Comparison of ENCODE assay signal across 17 cellular contexts in genomic region chr3:294581-294980, GRCh38.
DNase-seq lines count a peak whose midpoint lies in the region; ATAC-seq and TF ChIP-seq lines count a peak whose summit lies in the region.
"Had no signal": no experiment of that assay in that cellular context is flagged by ENCODE, and none has a peak within 500 bp of the region (broad histone marks: within the 10 kb centered on the region; RNA-seq: fewer than 3 reads in every experiment).

No MANE protein-coding gene starts in this region.

- no peaks in the 10 kb centered on the region for H3K27me3 ChIP-seq in PC-3 (ENCODE audit: low read length)

- CTCF ChIA-PET in PC-3 (lab: Charles Lee), result no interaction called here

- H3K4me1 Mint-ChIP-seq in stimulated activated memory B cell treated with anti-CD40 and anti-IgM and Interleukin-4, amounts not matched to agents 10 μg/mL and 1 μg/mL and 100 μg/mL, for 72 hours, result peaks cover 36% of the 10 kb centered on the region
- H3K4me1 Mint-ChIP-seq: GM23338 had no signal

- H2AFZ ChIP-seq in PC-3 (ENCODE audit: low read length), result no peak overlapping the region

- no peaks in the 10 kb centered on the region for H3K36me3 Mint-ChIP-seq in stimulated activated memory B cell treated with anti-CD40 and anti-IgM and Interleukin-4, amounts not matched to agents 10 μg/mL and 1 μg/mL and 100 μg/mL, for 72 hours
- H3K36me3 Mint-ChIP-seq: CD4-positive, alpha-beta memory T cell had no signal

- POLR2A ChIA-PET in PC-3 (lab: Charles Lee; ENCODE audit: unreplicated experiment), result no interaction called here

- DNase-seq in NCI-H2029 (lab: John Stamatoyannopoulos, UW) (peak; percentile 20), PC-3 (peak; percentile 11), epithelial cell of prostate (ENCODE audit: low read depth, low spot score) (peak; percentile 57), COR-L47 (lab: John Stamatoyannopoulos, UW) (no peak), T-helper 1 cell (no peak), NCI-H345 treated with DMSO at 0.1 percent for 48 hours (lab: John Stamatoyannopoulos, UW; ENCODE audit: unreplicated experiment) (no peak)
- DNase-seq: C1 segment of cervical spinal cord; Caco-2; CD4-positive, alpha-beta memory T cell; DMS 273 treated with DMSO at 0.1 percent for 48 hours; EL; GDM1; H9 had no signal

- TF ChIP-seq CTCF in PC-3 (conservative IDR thresholded peaks at IDR 0.05; ENCODE audit: low read depth, low read length), result no peak

- no peak overlapping the region for H3K9ac ChIP-seq in PC-3 (ENCODE audit: low read length)

- no peaks in the 10 kb centered on the region for H3K79me2 ChIP-seq in PC-3 (ENCODE audit: low read length)

- H3K27me3 Mint-ChIP-seq in stimulated activated memory B cell treated with anti-CD40 and anti-IgM and Interleukin-4, amounts not matched to agents 10 μg/mL and 1 μg/mL and 100 μg/mL, for 72 hours, result no peaks in the 10 kb centered on the region

- H3K4me1 ChIP-seq in PC-3 (ENCODE audit: insufficient read depth, low read length), result peaks cover 7% of the 10 kb centered on the region; the same call in 1 of the 2 replicates
- H3K4me1 ChIP-seq: Caco-2 had no signal

- no peak overlapping the region for H3K4me3 Mint-ChIP-seq in stimulated activated memory B cell treated with anti-CD40 and anti-IgM and Interleukin-4, amounts not matched to agents 10 μg/mL and 1 μg/mL and 100 μg/mL, for 72 hours
- H3K4me3 Mint-ChIP-seq: CD4-positive, alpha-beta memory T cell; GM23338; H9 had no signal

- 0 out of 2 replicates have a peak, but pooled peaks cover 8% of the 10 kb centered on the region for H3K9me3 ChIP-seq in PC-3 (ENCODE audit: low read length)
- H3K9me3 ChIP-seq: Caco-2 had no signal

- H3K27ac Mint-ChIP-seq in stimulated activated memory B cell treated with anti-CD40 and anti-IgM and Interleukin-4, amounts not matched to agents 10 μg/mL and 1 μg/mL and 100 μg/mL, for 72 hours, result peak overlapping the region; percentile 40
- H3K27ac Mint-ChIP-seq: CD4-positive, alpha-beta memory T cell; GM23338; H9 had no signal

- no peak overlapping the region for H3K4me2 ChIP-seq in PC-3 (ENCODE audit: low read length)
- H3K4me2 ChIP-seq: GM23338 had no signal

- intact Hi-C loops in PC-3 (cut with micrococcal nuclease), result no loop called here

- H3K9me2 ChIP-seq in PC-3 (replicated peaks; ENCODE audit: low read length), result no peaks in the 10 kb centered on the region

- peak overlapping the region; percentile 28; the same call in 1 of the 2 replicates for H3K27ac ChIP-seq in PC-3 (ENCODE audit: low read length)
- peak overlapping the region; percentile 79 for H3K27ac ChIP-seq in epithelial cell of prostate

- no peak for ATAC-seq in PC-3
- no peak for ATAC-seq in stimulated activated memory B cell treated with anti-CD40 and anti-IgM and Interleukin-4, amounts not matched to agents 10 μg/mL and 1 μg/mL and 100 μg/mL, for 72 hours
- ATAC-seq: GM12878, GM23338, HCT116 had no signal

- no peaks in the 10 kb centered on the region for H3F3A ChIP-seq in PC-3 (ENCODE audit: low read length, unreplicated experiment)

- no TSS peak for BruUV-seq in PC-3 (replicated peaks; lab: Mats Ljungman, UMichigan)

- H4K20me1 ChIP-seq in PC-3 (ENCODE audit: low read length), result no peaks in the 10 kb centered on the region

- H3K4me3 ChIP-seq in PC-3 (ENCODE audit: low read length), result no peak overlapping the region
- H3K4me3 ChIP-seq: GM12878, GM23338 had no signal

- no peaks in the 10 kb centered on the region for H3K36me3 ChIP-seq in PC-3 (ENCODE audit: low read depth, low read length)

- H3K9me3 Mint-ChIP-seq in stimulated activated memory B cell treated with anti-CD40 and anti-IgM and Interleukin-4, amounts not matched to agents 10 μg/mL and 1 μg/mL and 100 μg/mL, for 72 hours, result peaks cover 4% of the 10 kb centered on the region
- H3K9me3 Mint-ChIP-seq: H9 had no signal

Comparison
In these comparisons a context has a peak if more than half of its experiments do, and no peak if none do; other contexts are left out.
1. DNase-seq: peak in NCI-H2029 (single experiment), PC-3 (single experiment) and epithelial cell of prostate (single experiment); none in COR-L47 (single experiment), T-helper 1 cell (0 of 5) and NCI-H345 treated with DMSO at 0.1 percent for 48 hours (single experiment).